ENCODE assay signal across 11 cellular contexts in the genomic region with DNA sequence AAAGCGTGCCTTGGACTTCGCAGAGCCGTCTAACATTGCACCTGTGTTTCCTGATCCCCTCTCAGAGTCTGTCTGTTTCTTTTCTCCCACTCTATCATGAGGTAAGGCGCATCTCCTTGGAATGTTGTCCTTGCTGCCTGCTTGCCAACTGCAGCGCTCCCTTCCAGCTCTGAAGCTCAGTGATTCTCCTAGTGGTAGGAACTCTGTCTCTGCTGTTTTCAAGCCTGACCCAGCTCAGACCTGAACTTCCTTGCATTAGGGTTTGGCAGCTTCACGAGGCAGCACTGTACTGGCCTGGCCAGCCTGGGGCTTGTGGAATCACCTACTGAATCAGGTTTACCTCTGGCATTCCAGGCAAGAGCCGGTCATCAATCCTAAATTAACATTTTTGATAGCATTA.
DNase-seq lines count a peak whose midpoint lies in the region; ATAC-seq and TF ChIP-seq lines count a peak whose summit lies in the region.
"Had no signal": no experiment of that assay in that cellular context is flagged by ENCODE, and none has a peak within 500 bp of the region (broad histone marks: within the 10 kb centered on the region; RNA-seq: fewer than 3 reads in every experiment).

No MANE protein-coding gene starts in this region.

- peaks cover 22% of the 10 kb centered on the region for H3F3A ChIP-seq in GM23248 (ENCODE audit: insufficient read depth)
- no peaks in the 10 kb centered on the region for H3F3A ChIP-seq in smooth muscle cell (ENCODE audit: low read depth)

- H3K4me3 ChIP-seq in GM23248: no peak overlapping the region
- no peak overlapping the region for H3K4me3 ChIP-seq in smooth muscle cell
- no peak overlapping the region for H3K4me3 ChIP-seq in left lung

- in situ Hi-C loops in GM23248 (cut with MboI): no loop called here

- H4K20me1 ChIP-seq in GM23248 (ENCODE audit: insufficient read depth) (no peaks in the 10 kb centered on the region), smooth muscle cell (ENCODE audit: low read depth) (no peaks in the 10 kb centered on the region)

- no peaks in the 10 kb centered on the region for H3K9me2 ChIP-seq in GM23248 (ENCODE audit: insufficient read depth)

- no peak overlapping the region for H3K27ac ChIP-seq in GM23248
- H3K27ac ChIP-seq in smooth muscle cell (ENCODE audit: low read depth): no peak overlapping the region
- no peak overlapping the region for H3K27ac ChIP-seq in left lung

- H3K36me3 ChIP-seq in GM23248 (ENCODE audit: low read depth): no peaks in the 10 kb centered on the region
- no peaks in the 10 kb centered on the region for H3K36me3 ChIP-seq in smooth muscle cell (ENCODE audit: low read depth)
- H3K36me3 ChIP-seq in left lung: no peaks in the 10 kb centered on the region

- H3K27me3 ChIP-seq in GM23248 (replicated peaks; ENCODE audit: insufficient read depth) (no peaks in the 10 kb centered on the region), smooth muscle cell (ENCODE audit: low read depth) (peaks cover 3% of the 10 kb centered on the region), left lung (no peaks in the 10 kb centered on the region)

- H2AFZ ChIP-seq in GM23248: no peak overlapping the region
- no peak overlapping the region for H2AFZ ChIP-seq in smooth muscle cell (ENCODE audit: low read depth)

- no peak for ATAC-seq in HG02840 (IDR thresholded peaks at IDR 0.05; ENCODE audit: low FRiP score, unreplicated experiment)
- ATAC-seq in left lung: no peak
- ATAC-seq: right cardiac atrium had no signal

- TF ChIP-seq CTCF in smooth muscle cell (IDR thresholded peaks at IDR 0.05; ENCODE audit: borderline replicate concordance, insufficient read depth, poor library complexity, severe bottlenecking): peak; percentile 48
- TF ChIP-seq CTCF in left lung (IDR thresholded peaks at IDR 0.05): no peak

- DNase-seq in GM23248: peak; percentile 33
- peak; percentile 41 for DNase-seq in SK-N-DZ (ENCODE audit: low spot score)
- peak; percentile 20 for DNase-seq in hepatic stellate cell (ENCODE audit: low spot score)
- no peak for DNase-seq in smooth muscle cell (lab: John Stamatoyannopoulos, UW; ENCODE audit: unreplicated experiment)
- no peak for DNase-seq in cerebellum (ENCODE audit: low spot score)
- DNase-seq in C1 segment of cervical spinal cord (lab: John Stamatoyannopoulos, UW): no peak
- DNase-seq in left lung: no peak
- DNase-seq: Karpas-422; stimulated activated naive CD4-positive, alpha-beta T cell had no signal

- WGBS in GM23248 (ENCODE audit: low coverage in 1 of 2, low lambda C conversion rate in 2 of 2, missing lambda C conversion rate in 2 of 2), 2 experiments: 84 to 85% methylated on average over 7 of the region's 7 CpGs
- WGBS in smooth muscle cell (ENCODE audit: low lambda C conversion rate): 35% methylated on average over 7 of the region's 7 CpGs

- H3K4me1 ChIP-seq in GM23248 (ENCODE audit: insufficient read depth) (peaks cover 11% of the 10 kb centered on the region), smooth muscle cell (ENCODE audit: low read depth) (no peaks in the 10 kb centered on the region), left lung (no peaks in the 10 kb centered on the region)

- intact Hi-C loops in left lung (cut with DNase I): no loop called here

- H3K79me2 ChIP-seq in GM23248 (ENCODE audit: insufficient read depth) (no peaks in the 10 kb centered on the region), smooth muscle cell (ENCODE audit: low read depth) (no peaks in the 10 kb centered on the region)

- H3K4me2 ChIP-seq in GM23248 (ENCODE audit: unreplicated experiment): no peak overlapping the region
- H3K4me2 ChIP-seq in smooth muscle cell: no peak overlapping the region

- no peak overlapping the region for H3K9ac ChIP-seq in GM23248
- no peak overlapping the region for H3K9ac ChIP-seq in smooth muscle cell (ENCODE audit: low read depth)

- no peaks in the 10 kb centered on the region for H3K9me3 ChIP-seq in GM23248 (ENCODE audit: low read depth)
- no peaks in the 10 kb centered on the region for H3K9me3 ChIP-seq in smooth muscle cell (replicated peaks; ENCODE audit: low read depth)
- H3K9me3 ChIP-seq in left lung: peaks cover 0 to 3% of the 10 kb centered on the region in 2 donors

Comparison
In these comparisons a context has a peak if more than half of its experiments do, and no peak if none do; other contexts are left out.
1. DNase-seq: peak in GM23248 (single experiment), SK-N-DZ (single experiment) and hepatic stellate cell (single experiment); none in smooth muscle cell (single experiment), cerebellum (single experiment), C1 segment of cervical spinal cord (0 of 14) and left lung (0 of 2).